In genomic region chr9:102205251-102205650, GRCh38 we compare ENCODE assay signal across 8 cellular contexts.
"Had no signal": no experiment of that assay in that cellular context is flagged by ENCODE, and none has a peak within 500 bp of the region (broad histone marks: within the 10 kb centered on the region; RNA-seq: fewer than 3 reads in every experiment).

No MANE protein-coding gene starts in this region.

- FAIRE-seq: G401.6, GM12878, GM12891, GM12892, GM18507, GM19239 had no signal

- H3K4me3 ChIP-seq: GM12878 had no signal

- ATAC-seq: GM12878 had no signal

- DNase-seq: GDM1, GF-D8 had no signal
